15 cellular contexts compared by ENCODE assay signal in the genomic region with DNA sequence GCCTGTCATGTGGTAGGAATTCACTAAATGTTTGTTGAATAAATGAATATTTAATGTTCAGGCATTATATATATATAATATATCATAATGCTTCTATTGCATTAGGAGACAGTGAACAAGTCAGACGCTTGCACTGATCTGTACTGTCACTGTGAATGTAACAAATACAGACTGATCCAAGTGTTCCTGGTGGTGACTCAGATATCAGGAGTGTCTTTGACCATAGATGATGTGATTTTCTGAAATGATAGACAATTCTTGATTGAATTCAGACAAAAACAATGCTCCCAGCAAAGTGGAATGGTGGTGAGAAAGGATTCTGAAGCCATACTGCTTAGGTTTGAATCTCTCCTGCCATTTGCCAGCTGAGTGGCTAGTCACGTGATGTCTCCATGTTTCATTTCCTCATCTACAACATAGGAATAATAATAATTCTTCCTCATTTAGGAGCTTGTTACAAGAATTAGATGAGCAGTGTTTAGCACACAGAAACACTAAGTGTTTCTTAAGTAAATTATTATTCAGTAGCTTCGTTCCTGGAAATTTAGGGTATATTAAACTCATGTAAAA.
"Had no signal": no experiment of that assay in that cellular context is flagged by ENCODE, and none has a peak within 500 bp of the region (broad histone marks: within the 10 kb centered on the region; RNA-seq: fewer than 3 reads in every experiment).

No MANE protein-coding gene starts in this region.

- H3K36me3 ChIP-seq: ascending aorta, transverse colon, vagina had no signal

- H3K4me3 ChIP-seq: ascending aorta, transverse colon, vagina had no signal

- H3K9me3 ChIP-seq: ascending aorta, transverse colon, vagina had no signal

- H3K27me3 ChIP-seq: ascending aorta, transverse colon, vagina had no signal

- ATAC-seq: activated naive CD8-positive, alpha-beta T cell treated with anti-CD3 and anti-CD28 coated beads, Interleukin-2, amount 50 U/mL, for 24 hours; natural killer cell treated with Interleukin-12 subunit alpha and Interleukin-12 subunit beta and Interleukin-15 and Interleukin-18, amount 100 ng/mL, for 72 hours had no signal

- H3K27ac ChIP-seq: transverse colon, vagina had no signal

- DNase-seq: activated CD4-positive, CD25-positive, alpha-beta regulatory T cell treated with anti-CD3 and anti-CD28 coated beads, Interleukin-2, amount 50 U/mL, for 72 hours; activated naive CD4-positive, alpha-beta T cell treated with Interleukin-2 at 50 U/mL for 16 hours; activated naive CD8-positive, alpha-beta T cell treated with anti-CD3 and anti-CD28 coated beads, Interleukin-2, amount 50 U/mL, for 24 hours; activated T-cell treated with anti-CD3 and anti-CD28 coated beads for 4 hours; immature natural killer cell; mesendoderm; posterior cingulate gyrus; retina; stimulated activated CD4-positive, alpha-beta T cell treated with anti-CD3 and anti-CD28 coated beads, Interleukin-2, amount 100 ng/mL, for 48 hours; stimulated activated naive CD4-positive, alpha-beta T cell; T1000; transverse colon had no signal
